21 cellular contexts compared by ENCODE assay signal in genomic region chr2:10773841-10774341, GRCh38. TPM values are rescaled to one million over a fixed set of nuclear protein-coding genes. Genes with fewer than 3 reads are reported as not detected.
DNase-seq lines count a peak whose midpoint lies in the region; ATAC-seq and TF ChIP-seq lines count a peak whose summit lies in the region.
"Had no signal": no experiment of that assay in that cellular context is flagged by ENCODE, and none has a peak within 500 bp of the region (broad histone marks: within the 10 kb centered on the region; RNA-seq: fewer than 3 reads in every experiment).

No MANE protein-coding gene starts in this region.

- H3K27ac ChIP-seq in esophagus muscularis mucosa (replicated peaks in 1 of 4) (no peak overlapping the region), mesendoderm (ENCODE audit: low read depth, low read length) (no peak overlapping the region), stomach (peak overlapping the region in 4 of 5 donors; percentile 27 to 66 (median 51))
- H3K27ac ChIP-seq: esophagus squamous epithelium, HL-60, KMS-11, pancreas had no signal

- no peak overlapping the region for H2AK5ac ChIP-seq in mesendoderm (ENCODE audit: low read length)

- WGBS in esophagus muscularis mucosa = 84% methylated on average over 6 of the region's 7 CpGs
- no CpG with 5 or more reads among the region's 7 CpGs for WGBS in mesendoderm (ENCODE audit: extremely low coverage, insufficient coverage, low lambda C conversion rate)
- 47 to 64% (median 56%) methylated on average over 6 to 7 of the region's 7 CpGs for WGBS in stomach, 5 donors

- no peak overlapping the region for H3K56ac ChIP-seq in mesendoderm (ENCODE audit: low read length)

- H3K27me3 Mint-ChIP-seq in natural killer cell treated with Interleukin-12 subunit alpha and Interleukin-12 subunit beta and Interleukin-15 and Interleukin-18, amount 100 ng/mL, for 72 hours = no peaks in the 10 kb centered on the region

- no peak overlapping the region for H2BK15ac ChIP-seq in mesendoderm (replicated peaks; ENCODE audit: low read depth)

- H3K79me1 ChIP-seq in mesendoderm (ENCODE audit: low read length) = no peaks in the 10 kb centered on the region

- no peaks in the 10 kb centered on the region for H3K9me3 ChIP-seq in esophagus muscularis mucosa
- H3K9me3 ChIP-seq in stomach = no peaks in the 10 kb centered on the region
- H3K9me3 ChIP-seq: esophagus squamous epithelium, pancreas had no signal

- no peaks in the 10 kb centered on the region for H3K79me2 ChIP-seq in mesendoderm (ENCODE audit: control insufficient read depth, insufficient read depth, low read length)

- H3K4ac ChIP-seq in mesendoderm (ENCODE audit: low read depth, low read length) = no peak overlapping the region

- peaks cover 0 to 3% (median 0%) of the 10 kb centered on the region in 4 donors for H3K4me1 ChIP-seq in esophagus muscularis mucosa
- no peaks in the 10 kb centered on the region for H3K4me1 ChIP-seq in mesendoderm (ENCODE audit: control insufficient read depth, low read depth, low read length)
- H3K4me1 ChIP-seq in stomach = peaks cover 4 to 19% (median 14%) of the 10 kb centered on the region in 4 donors
- H3K4me1 ChIP-seq: pancreas had no signal

- no peaks in the 10 kb centered on the region for H3K4me1 Mint-ChIP-seq in natural killer cell treated with Interleukin-12 subunit alpha and Interleukin-12 subunit beta and Interleukin-15 and Interleukin-18, amount 100 ng/mL, for 72 hours (ENCODE audit: low read depth in 2 of 2)
- H3K4me1 Mint-ChIP-seq: CD14-positive monocyte had no signal

- H4K5ac ChIP-seq in mesendoderm (ENCODE audit: low read length) = no peak overlapping the region

- no peak for TF ChIP-seq EP300 in esophagus muscularis mucosa (IDR thresholded peaks at IDR 0.05)
- no peak for TF ChIP-seq EP300 in stomach (IDR thresholded peaks at IDR 0.05)

- no peak for ATAC-seq in natural killer cell treated with Interleukin-12 subunit alpha and Interleukin-12 subunit beta and Interleukin-15 and Interleukin-18, amount 100 ng/mL, for 72 hours
- no peak for ATAC-seq in HG03159 (IDR thresholded peaks at IDR 0.05; ENCODE audit: unreplicated experiment)

- no peak overlapping the region for H3K9ac ChIP-seq in mesendoderm (ENCODE audit: low read length)
- H3K9ac ChIP-seq: KMS-11 had no signal

- no peak overlapping the region for H3K18ac ChIP-seq in mesendoderm (ENCODE audit: low read length)

- no peak overlapping the region for H2BK120ac ChIP-seq in mesendoderm (ENCODE audit: low read depth, low read length)

- TF ChIP-seq POLR2A in esophagus muscularis mucosa (IDR thresholded peaks at IDR 0.05; ENCODE audit: low read depth) = no peak
- TF ChIP-seq POLR2A in stomach (IDR thresholded peaks at IDR 0.05) = no peak

- peaks cover 0 to 21% (median 16%) of the 10 kb centered on the region in 4 donors for H3K36me3 ChIP-seq in esophagus muscularis mucosa
- no peaks in the 10 kb centered on the region for H3K36me3 ChIP-seq in mesendoderm (ENCODE audit: control insufficient read depth, insufficient read depth, low read length)
- peaks cover 0 to 25% (median 18%) of the 10 kb centered on the region in 4 donors for H3K36me3 ChIP-seq in stomach

- H3K27me3 ChIP-seq in esophagus muscularis mucosa = no peaks in the 10 kb centered on the region
- H3K27me3 ChIP-seq in mesendoderm (ENCODE audit: insufficient read depth, low read length, poor library complexity) = no peaks in the 10 kb centered on the region
- no peaks in the 10 kb centered on the region for H3K27me3 ChIP-seq in stomach
- H3K27me3 ChIP-seq: esophagus squamous epithelium, pancreas had no signal

- peak; percentile 59 for DNase-seq in activated effector memory CD4-positive, alpha-beta T cell treated with anti-CD3 and anti-CD28 coated beads, Interleukin-2, amount 50 U/mL, for 16 hours
- no peak for DNase-seq in activated effector memory CD4-positive, alpha-beta T cell treated with Interleukin-2 at 50 U/mL for 16 hours
- peak; percentile 82 for DNase-seq in esophagus muscularis mucosa (ENCODE audit: extremely low spot score)
- DNase-seq in mesendoderm = peak; percentile 64
- DNase-seq in stomach = no peak
- DNase-seq in natural killer cell treated with Interleukin-12 subunit alpha and Interleukin-12 subunit beta and Interleukin-15 and Interleukin-18, amount 100 ng/mL, for 72 hours (ENCODE audit: low spot score) = no peak
- no peak for DNase-seq in SHP77 treated with DMSO at 0.1 percent for 48 hours (lab: John Stamatoyannopoulos, UW)
- DNase-seq: activated naive CD4-positive, alpha-beta T cell; DMS79; esophagus squamous epithelium; NCI-H1105 treated with DMSO at 0.1 percent for 48 hours; NK-92 treated with Interleukin-12 subunit alpha and Interleukin-12 subunit beta, amount 100 ng/mL, for 24 hours; SIG-M5; stimulated activated naive CD4-positive, alpha-beta T cell; T-helper 2 cell had no signal

- no peak overlapping the region for H3K4me2 ChIP-seq in mesendoderm (ENCODE audit: low read length)
- H3K4me2 ChIP-seq: KMS-11 had no signal

- H4K8ac ChIP-seq in mesendoderm (ENCODE audit: low read depth, low read length) = no peak overlapping the region

- no peaks in the 10 kb centered on the region for H3K9me3 Mint-ChIP-seq in natural killer cell treated with Interleukin-12 subunit alpha and Interleukin-12 subunit beta and Interleukin-15 and Interleukin-18, amount 100 ng/mL, for 72 hours
- H3K9me3 Mint-ChIP-seq: CD14-positive monocyte; dendritic cell treated with granulocyte-macrophage colony-stimulating factor and Interleukin-4, amounts not matched to agents 40 ng/mL and 50 ng/mL, for 4 days had no signal

- TF ChIP-seq CTCF in esophagus muscularis mucosa (IDR thresholded peaks at IDR 0.05) (no peak), stomach (IDR thresholded peaks at IDR 0.05) (no peak)

- no peak overlapping the region for H2BK5ac ChIP-seq in mesendoderm (ENCODE audit: low read length)

- H3K4me3 ChIP-seq in esophagus muscularis mucosa (no peak overlapping the region), mesendoderm (ENCODE audit: low read length) (no peak overlapping the region), stomach (no peak overlapping the region)
- H3K4me3 ChIP-seq: esophagus squamous epithelium, pancreas had no signal

- H3K36me3 Mint-ChIP-seq in natural killer cell treated with Interleukin-12 subunit alpha and Interleukin-12 subunit beta and Interleukin-15 and Interleukin-18, amount 100 ng/mL, for 72 hours = no peaks in the 10 kb centered on the region

- intact Hi-C loops in esophagus muscularis mucosa (cut with DNase I) (no loop called here), stomach (cut with DNase I; ENCODE audit: low total_unique reads) (no loop called here)

- H3K4me3 Mint-ChIP-seq in natural killer cell treated with Interleukin-12 subunit alpha and Interleukin-12 subunit beta and Interleukin-15 and Interleukin-18, amount 100 ng/mL, for 72 hours = no peak overlapping the region
- H3K4me3 Mint-ChIP-seq: CD14-positive monocyte; dendritic cell treated with granulocyte-macrophage colony-stimulating factor and Interleukin-4, amounts not matched to agents 40 ng/mL and 50 ng/mL, for 4 days had no signal

- no peak overlapping the region for H3K23ac ChIP-seq in mesendoderm (ENCODE audit: low read length)

- no peak overlapping the region for H3K27ac Mint-ChIP-seq in natural killer cell treated with Interleukin-12 subunit alpha and Interleukin-12 subunit beta and Interleukin-15 and Interleukin-18, amount 100 ng/mL, for 72 hours
- H3K27ac Mint-ChIP-seq: dendritic cell treated with granulocyte-macrophage colony-stimulating factor and Interleukin-4, amounts not matched to agents 40 ng/mL and 50 ng/mL, for 4 days had no signal

RNA-seq across cellular contexts. Expression of gene PDIA6, which starts 38.7 kb away (rescaled TPM):
- total RNA-seq in esophagus muscularis mucosa (10 to 100 TPM; 64.8 to 99.7 (median 85.3) TPM), stomach (100 to 1,000 TPM in 1 of 5 donors, 10 to 100 TPM in 4; 37.3 to 272 (median 89.7) TPM)
- polyA plus RNA-seq in mesendoderm (2013, experiment 1 of 2) = 288 TPM
- 284 TPM for polyA plus RNA-seq in mesendoderm (2013, experiment 2 of 2)
- 10 to 100 TPM; 49.6 to 98.7 (median 63.4) TPM for polyA plus RNA-seq in stomach
- 100 to 1,000 TPM; 214 to 236 TPM for total RNA-seq in natural killer cell treated with Interleukin-12 subunit alpha and Interleukin-12 subunit beta and Interleukin-15 and Interleukin-18, amount 100 ng/mL, for 72 hours

RNA-seq across cellular contexts. Expression of gene ATP6V1C2, which starts 52.5 kb away (rescaled TPM):
- total RNA-seq in esophagus muscularis mucosa (under 1 TPM in 1 of 4 donors, not detected in 3; 0.17 TPM), stomach (100 to 1,000 TPM in 1 of 5 donors, 1 to 10 TPM in 1, not detected in 3; 1.1 to 143 TPM)
- polyA plus RNA-seq in mesendoderm (2013, experiment 1 of 2) = 0.10 TPM
- 0.15 TPM for polyA plus RNA-seq in mesendoderm (2013, experiment 2 of 2)
- polyA plus RNA-seq in stomach = 1 to 10 TPM in 1 of 3 donors, under 1 TPM in 2; 0.61 to 6.9 (median 0.75) TPM
- total RNA-seq in natural killer cell treated with Interleukin-12 subunit alpha and Interleukin-12 subunit beta and Interleukin-15 and Interleukin-18, amount 100 ng/mL, for 72 hours = not detected
- polyA plus RNA-seq: CD14-positive monocyte had no signal

Comparison
In these comparisons a context has a peak if more than half of its experiments do, and no peak if none do; other contexts are left out.
1. DNase-seq: peak in activated effector memory CD4-positive, alpha-beta T cell treated with anti-CD3 and anti-CD28 coated beads, Interleukin-2, amount 50 U/mL, for 16 hours (single experiment), esophagus muscularis mucosa (single experiment) and mesendoderm (single experiment); none in activated effector memory CD4-positive, alpha-beta T cell treated with Interleukin-2 at 50 U/mL for 16 hours (single experiment), stomach (single experiment), natural killer cell treated with Interleukin-12 subunit alpha and Interleukin-12 subunit beta and Interleukin-15 and Interleukin-18, amount 100 ng/mL, for 72 hours (single experiment) and SHP77 treated with DMSO at 0.1 percent for 48 hours (single experiment).
2. H3K27ac ChIP-seq: peak in stomach (4 of 5); none in esophagus muscularis mucosa (0 of 4) and mesendoderm (single experiment).